Comparison of ENCODE assay signal across 11 cellular contexts in genomic region chr7:142440219-142441073, GRCh38.
DNase-seq lines count a peak whose midpoint lies in the region; ATAC-seq and TF ChIP-seq lines count a peak whose summit lies in the region.
"Had no signal": no experiment of that assay in that cellular context is flagged by ENCODE, and none has a peak within 500 bp of the region (broad histone marks: within the 10 kb centered on the region; RNA-seq: fewer than 3 reads in every experiment).

No MANE protein-coding gene starts in this region.

- peak overlapping the region; percentile 44 for H3K4me2 ChIP-seq in GM23248 (ENCODE audit: unreplicated experiment)

- H3K4me1 Mint-ChIP-seq in stimulated activated naive B cell treated with anti-CD40 and anti-IgM and Interleukin-4, amounts not matched to agents 10 μg/mL and 1 μg/mL and 100 μg/mL, for 72 hours: peaks cover 10 to 20% of the 10 kb centered on the region in 2 donors

- H3K36me3 ChIP-seq in A673 (ENCODE audit: insufficient read depth, low read length, poor library complexity, severe bottlenecking): no peaks in the 10 kb centered on the region
- H3K36me3 ChIP-seq in GM23248 (ENCODE audit: low read depth): no peaks in the 10 kb centered on the region
- no peaks in the 10 kb centered on the region for H3K36me3 ChIP-seq in SJSA1

- H3K36me3 Mint-ChIP-seq in stimulated activated naive B cell treated with anti-CD40 and anti-IgM and Interleukin-4, amounts not matched to agents 10 μg/mL and 1 μg/mL and 100 μg/mL, for 72 hours: peaks cover 2 to 10% of the 10 kb centered on the region in 2 donors
- H3K36me3 Mint-ChIP-seq: activated CD4-positive, alpha-beta memory T cell treated with anti-CD3 and anti-CD28 coated beads for 36 hours had no signal

- H3K27ac ChIP-seq in A673 (ENCODE audit: low read depth, low read length, poor library complexity, severe bottlenecking): no peak overlapping the region
- peak overlapping the region; percentile 29 for H3K27ac ChIP-seq in GM23248
- H3K27ac ChIP-seq in SJSA1: peak overlapping the region; percentile 80

- CTCF ChIA-PET in A673 (lab: Charles Lee): no interaction called here

- H3K27me3 Mint-ChIP-seq in stimulated activated naive B cell treated with anti-CD40 and anti-IgM and Interleukin-4, amounts not matched to agents 10 μg/mL and 1 μg/mL and 100 μg/mL, for 72 hours: peaks cover 6 to 34% of the 10 kb centered on the region in 2 donors
- H3K27me3 Mint-ChIP-seq: activated CD4-positive, alpha-beta memory T cell treated with anti-CD3 and anti-CD28 coated beads for 36 hours had no signal

- H3K9me3 Mint-ChIP-seq in stimulated activated naive B cell treated with anti-CD40 and anti-IgM and Interleukin-4, amounts not matched to agents 10 μg/mL and 1 μg/mL and 100 μg/mL, for 72 hours: peaks cover 7 to 13% of the 10 kb centered on the region in 2 donors
- H3K9me3 Mint-ChIP-seq: activated CD4-positive, alpha-beta memory T cell treated with anti-CD3 and anti-CD28 coated beads for 36 hours had no signal

- no peak overlapping the region for H3K4me3 ChIP-seq in A673 (ENCODE audit: low read depth, low read length, poor library complexity, severe bottlenecking)
- no peak overlapping the region; the same call in 1 of the 2 replicates for H3K4me3 ChIP-seq in GM23248
- no peak overlapping the region for H3K4me3 ChIP-seq in SJSA1

- 35 to 38% methylated on average over 8 of the region's 8 CpGs for WGBS in GM23248 (ENCODE audit: low coverage in 1 of 2, low lambda C conversion rate in 2 of 2, missing lambda C conversion rate in 2 of 2), 2 experiments

- no peak for TF ChIP-seq CTCF in A673 (conservative IDR thresholded peaks at IDR 0.05; ENCODE audit: low read depth, low read length)

- H3K9me3 ChIP-seq in A673 (ENCODE audit: low read depth, low read length, poor library complexity, severe bottlenecking): no peaks in the 10 kb centered on the region
- H3K9me3 ChIP-seq in GM23248 (ENCODE audit: low read depth): no peaks in the 10 kb centered on the region
- no peaks in the 10 kb centered on the region for H3K9me3 ChIP-seq in SJSA1 (replicated peaks)
- H3K9me3 ChIP-seq: Caco-2 had no signal

- ATAC-seq in GM18870 (IDR thresholded peaks at IDR 0.05; ENCODE audit: unreplicated experiment) (no peak), GM21786 (IDR thresholded peaks at IDR 0.05; ENCODE audit: unreplicated experiment) (no peak)
- no peak for ATAC-seq in stimulated activated naive B cell treated with anti-CD40 and anti-IgM and Interleukin-4, amounts not matched to agents 10 μg/mL and 1 μg/mL and 100 μg/mL, for 72 hours (replicated peaks)
- ATAC-seq: left colon had no signal

- in situ Hi-C loops in GM23248 (cut with MboI): no loop called here

- H3K79me2 ChIP-seq in GM23248 (ENCODE audit: insufficient read depth): no peaks in the 10 kb centered on the region

- no peaks in the 10 kb centered on the region for H4K20me1 ChIP-seq in GM23248 (ENCODE audit: insufficient read depth)

- intact Hi-C loops in A673 (cut with micrococcal nuclease; ENCODE audit: unreplicated experiment): loop anchor here (5.0 kb wide), 1 partner anchor 42 kb away; no protein-coding TSS in a partner anchor

- H3K27me3 ChIP-seq in A673 (replicated peaks; ENCODE audit: insufficient read depth, low read depth, low read length, poor library complexity): no peaks in the 10 kb centered on the region
- no peaks in the 10 kb centered on the region for H3K27me3 ChIP-seq in GM23248 (replicated peaks; ENCODE audit: insufficient read depth)
- H3K27me3 ChIP-seq in SJSA1 (replicated peaks): no peaks in the 10 kb centered on the region

- POLR2A ChIA-PET in A673 (lab: Charles Lee; ENCODE audit: low non-redundant PET): no interaction called here

- H3K9me2 ChIP-seq in GM23248 (ENCODE audit: insufficient read depth): no peaks in the 10 kb centered on the region

- no peak overlapping the region for H3K9ac ChIP-seq in GM23248

- H2AFZ ChIP-seq in GM23248: peak overlapping the region; percentile 44

- no peak overlapping the region for H3K4me3 Mint-ChIP-seq in stimulated activated naive B cell treated with anti-CD40 and anti-IgM and Interleukin-4, amounts not matched to agents 10 μg/mL and 1 μg/mL and 100 μg/mL, for 72 hours
- H3K4me3 Mint-ChIP-seq: activated CD4-positive, alpha-beta memory T cell treated with anti-CD3 and anti-CD28 coated beads for 36 hours had no signal

- H3K4me1 ChIP-seq in A673 (ENCODE audit: insufficient read depth, low read length, poor library complexity, severe bottlenecking) (peaks cover 6% of the 10 kb centered on the region), GM23248 (ENCODE audit: insufficient read depth) (peaks cover 39% of the 10 kb centered on the region), SJSA1 (replicated peaks) (peaks cover 37% of the 10 kb centered on the region)

- BruUV-seq in A673 (replicated peaks; lab: Mats Ljungman, UMichigan): no TSS peak

- H3K27ac Mint-ChIP-seq in stimulated activated naive B cell treated with anti-CD40 and anti-IgM and Interleukin-4, amounts not matched to agents 10 μg/mL and 1 μg/mL and 100 μg/mL, for 72 hours: no peak overlapping the region
- H3K27ac Mint-ChIP-seq: activated CD4-positive, alpha-beta memory T cell treated with anti-CD3 and anti-CD28 coated beads for 36 hours had no signal

- H3F3A ChIP-seq in GM23248 (ENCODE audit: insufficient read depth): peaks cover 22% of the 10 kb centered on the region

- DNase-seq in A673 (ENCODE audit: low spot score) (peak; percentile 70), GM23248 (peak; percentile 70), SJSA1 (ENCODE audit: low read depth in 1 of 2, low spot score in 2 of 2) (peak; percentile 87 to 97), fibroblast of peridontal ligament (ENCODE audit: extremely low read depth) (peak; percentile 76)
- DNase-seq in stimulated activated naive B cell treated with anti-CD40 and anti-IgM and Interleukin-4, amounts not matched to agents 10 μg/mL and 1 μg/mL and 100 μg/mL, for 72 hours: no peak
- DNase-seq in activated CD4-positive, alpha-beta T cell treated with anti-CD3 and anti-CD28 coated beads for 4 hours: no peak
- DNase-seq: left colon had no signal

Comparison
In these comparisons a context has a peak if more than half of its experiments do, and no peak if none do; other contexts are left out.
1. DNase-seq: peak in A673 (single experiment), GM23248 (single experiment), SJSA1 (2 of 2) and fibroblast of peridontal ligament (single experiment); none in stimulated activated naive B cell treated with anti-CD40 and anti-IgM and Interleukin-4, amounts not matched to agents 10 μg/mL and 1 μg/mL and 100 μg/mL, for 72 hours (single experiment) and activated CD4-positive, alpha-beta T cell treated with anti-CD3 and anti-CD28 coated beads for 4 hours (0 of 2).